Comparison of ENCODE assay signal across 8 cellular contexts in the genomic region with DNA sequence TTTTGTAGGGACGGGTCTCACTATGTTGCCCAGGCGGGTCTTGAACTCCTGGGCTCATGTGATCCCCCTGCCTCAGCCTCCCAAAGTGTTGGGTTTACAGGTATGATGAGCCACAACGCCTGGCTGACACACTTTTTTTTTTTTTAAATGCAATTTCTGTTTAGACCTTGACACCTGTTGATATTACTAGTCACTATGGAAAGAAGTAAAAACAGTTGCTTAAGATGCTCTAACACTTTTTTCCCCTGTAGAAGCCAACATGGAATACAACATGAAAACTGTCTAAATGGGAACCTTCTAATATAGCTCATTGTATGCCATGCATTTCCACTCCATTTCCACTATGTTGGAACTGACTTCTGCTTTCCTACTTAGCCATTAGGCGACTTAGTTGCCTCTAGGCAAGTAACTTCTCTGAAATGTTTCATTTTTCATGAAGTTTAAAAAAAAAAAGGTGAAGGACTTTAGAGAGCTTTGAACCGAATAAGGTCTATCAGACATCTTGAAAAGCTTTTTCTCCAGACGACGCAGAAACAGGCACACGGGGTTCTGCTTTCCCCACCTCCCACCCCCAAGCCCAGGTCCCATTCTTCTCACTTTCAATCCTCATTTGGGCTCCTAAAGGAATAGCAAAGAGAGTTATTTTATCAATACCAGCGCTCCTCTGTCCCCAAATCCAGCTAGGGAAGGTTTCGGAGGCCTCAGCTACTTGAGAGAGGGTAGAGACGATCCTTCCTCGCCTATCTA. TPM values are rescaled to one million over a fixed set of nuclear protein-coding genes. Genes with fewer than 3 reads are reported as not detected.
DNase-seq lines count a peak whose midpoint lies in the region; ATAC-seq and TF ChIP-seq lines count a peak whose summit lies in the region.

No MANE protein-coding gene starts in this region.

- H3K27me3 ChIP-seq in cardiac muscle cell = no peaks in the 10 kb centered on the region

- H3K4me1 ChIP-seq in cardiac muscle cell (ENCODE audit: low read depth) = peaks cover 20% of the 10 kb centered on the region

- no peak for TF ChIP-seq CTCF in WI38 (IDR thresholded peaks at IDR 0.05; ENCODE audit: low read depth, low read length)
- no peak for TF ChIP-seq CTCF in cardiac muscle cell (IDR thresholded peaks at IDR 0.05; ENCODE audit: low read depth, low read length)
- no peak for TF ChIP-seq CTCF in retinal pigment epithelial cell (conservative IDR thresholded peaks at IDR 0.05; ENCODE audit: low read depth, low read length)

- H3K4me3 ChIP-seq in WI38 (ENCODE audit: low read depth, low read length) = peak overlapping the region; percentile 96
- H3K4me3 ChIP-seq in cardiac muscle cell = peak overlapping the region; percentile 81
- H3K4me3 ChIP-seq in retinal pigment epithelial cell (ENCODE audit: low read length) = peak overlapping the region; percentile 89

- ATAC-seq in HG03378 (IDR thresholded peaks at IDR 0.05; ENCODE audit: unreplicated experiment) = peak; percentile 3
- no peak for ATAC-seq in HG02763 (IDR thresholded peaks at IDR 0.05; ENCODE audit: unreplicated experiment)

- peak overlapping the region; percentile 96 for H3K27ac ChIP-seq in cardiac muscle cell

- H3K36me3 ChIP-seq in cardiac muscle cell = no peaks in the 10 kb centered on the region

- peak; percentile 61 for DNase-seq in NOMO-1 treated with DMSO at 0.1 percent for 48 hours (lab: John Stamatoyannopoulos, UW; ENCODE audit: unreplicated experiment)
- no peak for DNase-seq in NOMO-1 treated with dmso at 0.1 percent for 144 hours (lab: John Stamatoyannopoulos, UW; ENCODE audit: unreplicated experiment)
- no peak for DNase-seq in cardiac muscle cell (ENCODE audit: low read depth in 1 of 2, low spot score in 1 of 2)
- DNase-seq in retinal pigment epithelial cell (ENCODE audit: low read depth) = no peak
- DNase-seq in NCI-H524 (lab: John Stamatoyannopoulos, UW) = no peak

- no peaks in the 10 kb centered on the region for H3K9me3 ChIP-seq in cardiac muscle cell (ENCODE audit: low read depth)

RNA-seq across cellular contexts. Expression of a gene that starts 0.6 kb away (rescaled TPM):
- 16.1 and 20.6 TPM in 2 replicates for total RNA-seq in cardiac muscle cell
- polyA plus RNA-seq in cardiac muscle cell = 21.8 and 36.7 TPM in 2 replicates
